9 cellular contexts compared by ENCODE assay signal in the genomic region with DNA sequence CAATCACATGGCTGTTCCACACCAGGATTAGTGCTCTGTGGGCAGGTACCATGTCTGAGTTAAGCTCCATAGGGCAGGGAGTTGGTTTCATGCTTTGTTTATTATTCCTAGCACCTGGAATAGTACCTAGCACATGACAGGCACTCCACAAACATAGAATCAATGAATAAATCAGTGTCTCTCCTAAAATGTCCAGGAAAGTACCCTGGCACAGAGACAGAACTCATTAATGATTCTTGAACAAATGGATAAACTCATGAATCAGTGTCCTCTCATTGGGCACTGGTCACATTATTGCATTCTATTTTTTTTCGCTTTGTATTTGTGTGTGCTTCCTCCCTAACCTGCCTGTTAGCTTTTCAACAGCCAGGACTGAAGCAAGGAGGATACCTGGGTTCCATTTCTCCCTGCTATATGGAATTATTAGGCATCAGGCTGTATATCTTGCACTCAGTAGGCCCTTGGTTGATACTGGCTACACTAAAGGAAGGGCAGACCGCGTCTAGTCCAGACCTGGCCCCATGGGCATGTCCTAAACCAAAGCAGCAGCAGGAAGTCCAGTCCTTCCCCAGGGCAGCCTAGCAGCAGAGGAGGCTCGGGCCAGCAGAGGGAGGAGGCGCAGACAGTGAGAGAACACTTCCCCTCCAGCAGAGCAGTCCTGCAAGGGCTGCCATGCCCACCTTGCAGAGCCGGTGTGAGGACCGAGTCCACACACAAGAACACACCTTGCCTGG. TPM values are rescaled to one million over a fixed set of nuclear protein-coding genes. Genes with fewer than 3 reads are reported as not detected.
A peak's percentile ranks its signal among the peaks of the same experiment; 100 is the strongest.
DNase-seq lines count a peak whose midpoint lies in the region; ATAC-seq, FAIRE-seq and TF ChIP-seq lines count a peak whose summit lies in the region.
"Had no signal": no experiment of that assay in that cellular context is flagged by ENCODE, and none has a peak within 500 bp of the region (broad histone marks: within the 10 kb centered on the region; RNA-seq: fewer than 3 reads in every experiment).

No MANE protein-coding gene starts in this region.

- no peak overlapping the region for H3K23ac ChIP-seq in IMR-90 (ENCODE audit: low read depth, low read length)

- no peak for ATAC-seq in IMR-90 (ENCODE audit: low read depth)
- ATAC-seq in activated naive CD4-positive, alpha-beta T cell treated with anti-CD3 and anti-CD28 coated beads, Interleukin-2, amount 50 U/mL, for 72 hours: no peak
- peak; percentile 27 to 32 for ATAC-seq in left cardiac atrium

- H3K79me1 ChIP-seq in IMR-90 (ENCODE audit: low read depth in 1 of 2, low read length in 2 of 2): peaks cover 26 to 81% of the 10 kb centered on the region in 2 experiments

- H3K27me3 ChIP-seq in IMR-90 (ENCODE audit: control insufficient read depth, insufficient read depth, low read length) (no peaks in the 10 kb centered on the region), small intestine (ENCODE audit: control insufficient read depth in 2 of 2, insufficient read depth in 2 of 2, low read length in 2 of 2) (no peaks in the 10 kb centered on the region)

- H2AK5ac ChIP-seq in IMR-90 (ENCODE audit: low read depth, low read length): 0 out of 2 replicates have a peak overlapping the region, but pooled peaks have one; percentile 5

- H2BK15ac ChIP-seq in IMR-90 (ENCODE audit: low read depth, low read length): no peak overlapping the region

- H3K14ac ChIP-seq in IMR-90 (replicated peaks; ENCODE audit: low read depth, low read length): no peak overlapping the region

- H2BK120ac ChIP-seq in IMR-90 (ENCODE audit: low read depth, low read length): no peak overlapping the region

- no peak overlapping the region for H4K5ac ChIP-seq in IMR-90 (ENCODE audit: low read depth, low read length)

- H3K18ac ChIP-seq in IMR-90 (ENCODE audit: low read depth, low read length): no peak overlapping the region

- no peak overlapping the region for H3K4ac ChIP-seq in IMR-90 (ENCODE audit: low read depth, low read length)

- H3K4me3 ChIP-seq in IMR-90 (ENCODE audit: insufficient read depth, low read depth, low read length) (no peak overlapping the region), skin epidermis (no peak overlapping the region), small intestine (ENCODE audit: low read depth in 1 of 2, low read length in 2 of 2) (no peak overlapping the region)
- H3K4me3 ChIP-seq: SK-N-MC had no signal

- POLR2A ChIA-PET in IMR-90 (lab: Charles Lee; ENCODE audit: unreplicated experiment): no interaction called here

- 100% methylated on average over 1 of the region's 7 CpGs; no CpG with 5 or more reads in 1 of the 2 experiments for WGBS in IMR-90 (ENCODE audit: extremely low coverage in 2 of 2, insufficient read length in 1 of 2), 2 experiments
- WGBS in small intestine, 3 donors: 70 to 83% (median 78%) methylated on average over 7 of the region's 7 CpGs

- H3K9me3 ChIP-seq in IMR-90 (ENCODE audit: control insufficient read depth, insufficient read depth, low read length) (no peaks in the 10 kb centered on the region), small intestine (ENCODE audit: control insufficient read depth, low read depth) (no peaks in the 10 kb centered on the region)

- no peak overlapping the region for H2BK5ac ChIP-seq in IMR-90 (ENCODE audit: low read depth, low read length, poor library complexity, severe bottlenecking)

- dilution Hi-C loops in IMR-90 (cut with HindIII; ENCODE audit: low sequenced_read_pairs, unreplicated experiment): no loop called here

- BruUV-seq in IMR-90 (replicated peaks; lab: Mats Ljungman, UMichigan): no TSS peak

- H3K27ac Mint-ChIP-seq in activated naive CD4-positive, alpha-beta T cell treated with anti-CD3 and anti-CD28 coated beads, Interleukin-2, amount 50 U/mL, for 72 hours: peak overlapping the region; percentile 97 to 100

- H2AK9ac ChIP-seq in IMR-90 (replicated peaks; ENCODE audit: low read depth, low read length, poor library complexity): no peak overlapping the region

- H3K56ac ChIP-seq in IMR-90 (ENCODE audit: extremely low read depth, insufficient read depth, low read length): no peak overlapping the region

- H3K4me1 ChIP-seq in IMR-90 (ENCODE audit: control insufficient read depth, insufficient read depth, low read length) (peaks cover 37% of the 10 kb centered on the region), small intestine (ENCODE audit: control insufficient read depth in 2 of 2, insufficient read depth in 1 of 2, low read depth in 1 of 2, low read length in 1 of 2) (peaks cover 0 to 8% of the 10 kb centered on the region in 2 donors)

- peaks cover 22% of the 10 kb centered on the region for H3K9me1 ChIP-seq in IMR-90 (ENCODE audit: insufficient read depth, low read length)

- DNase-seq in IMR-90 (no peak), left cardiac atrium (no peak), NCI-H2227 treated with DMSO at 0.1 percent for 48 hours (lab: John Stamatoyannopoulos, UW) (no peak), small intestine (no peak), NCI-H2107 treated with DMSO at 0.1 percent for 48 hours (lab: John Stamatoyannopoulos, UW; ENCODE audit: unreplicated experiment) (no peak)
- no peak for DNase-seq in activated naive CD4-positive, alpha-beta T cell treated with anti-CD3 and anti-CD28 coated beads, Interleukin-2, amount 50 U/mL, for 72 hours (ENCODE audit: low spot score in 2 of 2)
- DNase-seq in effector CD8-positive, alpha-beta T cell (lab: John Stamatoyannopoulos, UW): no peak

- TF ChIP-seq RAD21 in IMR-90 (IDR thresholded peaks at IDR 0.05; ENCODE audit: low read length): peak; percentile 44; the same call in 1 of the 2 replicates

- H3K4me2 ChIP-seq in IMR-90 (ENCODE audit: low read depth, low read length): no peak overlapping the region

- no peak overlapping the region for H2BK20ac ChIP-seq in IMR-90 (ENCODE audit: low read depth, low read length)

- in situ Hi-C loops in IMR-90 (cut with MboI; ENCODE audit: low sequenced_read_pairs): no loop called here

- peaks cover 8 to 29% of the 10 kb centered on the region in 2 donors for H3K36me3 Mint-ChIP-seq in activated naive CD4-positive, alpha-beta T cell treated with anti-CD3 and anti-CD28 coated beads, Interleukin-2, amount 50 U/mL, for 72 hours

- no peak overlapping the region for H3K27ac ChIP-seq in IMR-90 (ENCODE audit: insufficient read depth, low read length)
- H3K27ac ChIP-seq in skin epidermis: peak overlapping the region in 16 of 21 experiments; percentile 6 to 84 (median 70)
- H3K27ac ChIP-seq in small intestine (ENCODE audit: low read depth in 1 of 2, low read length in 1 of 2): no peak overlapping the region
- H3K27ac ChIP-seq: SK-N-MC had no signal

- H4K8ac ChIP-seq in IMR-90 (ENCODE audit: low read depth in 2 of 2, low read length in 2 of 2): no peak overlapping the region

- peak; percentile 32 for TF ChIP-seq CTCF in IMR-90 (conservative IDR thresholded peaks at IDR 0.05; ENCODE audit: low read depth, low read length)

- H4K20me1 ChIP-seq in IMR-90 (ENCODE audit: insufficient read depth, low read length): peaks cover 88% of the 10 kb centered on the region

- H3K9me3 Mint-ChIP-seq in activated naive CD4-positive, alpha-beta T cell treated with anti-CD3 and anti-CD28 coated beads, Interleukin-2, amount 50 U/mL, for 72 hours: no peaks in the 10 kb centered on the region

- no peak overlapping the region for H2AFZ ChIP-seq in IMR-90 (replicated peaks; ENCODE audit: low read length, poor library complexity)

- H3K9ac ChIP-seq in IMR-90 (ENCODE audit: low read depth, low read length): no peak overlapping the region

- no peak for FAIRE-seq in small intestine (lab: Jason Lieb, UNC)

- H3K36me3 ChIP-seq in IMR-90 (ENCODE audit: control insufficient read depth, insufficient read depth, low read length) (peaks cover 43% of the 10 kb centered on the region), small intestine (ENCODE audit: control insufficient read depth in 2 of 2, insufficient read depth in 2 of 2, low read length in 2 of 2) (peaks cover 0 to 6% of the 10 kb centered on the region in 2 donors)

- intact Hi-C loops in IMR-90 (cut with micrococcal nuclease): no loop called here
- intact Hi-C loops in left cardiac atrium (cut with DNase I): loop anchor here in 1 of 2 donors (5.0 kb wide), 1 partner anchor 36 kb away; no protein-coding TSS in a partner anchor

- CTCF ChIA-PET in IMR-90 (lab: Yijun Ruan, JAX): no interaction called here

- no peak overlapping the region for H4K91ac ChIP-seq in IMR-90 (ENCODE audit: insufficient read depth, low read depth, low read length)

- no peak for TF ChIP-seq POLR2A in IMR-90 (IDR thresholded peaks at IDR 0.05; ENCODE audit: low read depth, low read length)

TF ChIP-seq in IMR-90, 13 proteins besides CTCF, POLR2A, EP300 and RAD21:
- no peak for TF ChIP-seq MAFK (IDR thresholded peaks at IDR 0.05; ENCODE audit: low read depth, low read length)
- TF ChIP-seq SMC3 (IDR thresholded peaks at IDR 0.05; ENCODE audit: low read depth, low read length): peak; percentile 36; the same call in 1 of the 2 replicates

RNA-seq across cellular contexts. Expression of a gene that starts 18.4 kb away (rescaled TPM):
- 10.4 and 10.6 TPM in 2 replicates for total RNA-seq in IMR-90 (2012; rRNA removed)
- 64.7 and 65.1 TPM in 2 replicates for polyA plus RNA-seq in IMR-90 (2012; rRNA removed)
- polyA plus RNA-seq in IMR-90 (2012; cell fraction: cytosol; rRNA removed): 51.5 and 60.5 TPM in 2 replicates
- polyA plus RNA-seq in IMR-90 (2012; cell fraction: nucleus; rRNA removed; ENCODE audit: low replicate concordance): 183 and 377 TPM in 2 replicates
- 100 to 1,000 TPM; 285 to 334 TPM for total RNA-seq in activated naive CD4-positive, alpha-beta T cell treated with anti-CD3 and anti-CD28 coated beads, Interleukin-2, amount 50 U/mL, for 72 hours
- total RNA-seq in left cardiac atrium: 10 to 100 TPM; 41.6 to 58.0 TPM
- 10 to 100 TPM in 1 of 3 donors, 1 to 10 TPM in 2; 2.2 to 30.3 (median 6.2) TPM for polyA plus RNA-seq in small intestine

RNA-seq across cellular contexts. Expression of a gene that starts 28.3 kb away (rescaled TPM):
- 4.4 and 4.8 TPM in 2 replicates for total RNA-seq in IMR-90 (2012; rRNA removed)
- polyA plus RNA-seq in IMR-90 (2012; rRNA removed): 5.9 and 6.0 TPM in 2 replicates
- 4.1 and 10.3 TPM in 2 replicates for polyA plus RNA-seq in IMR-90 (2012; cell fraction: cytosol; rRNA removed)
- 10.0 and 10.3 TPM in 2 replicates for polyA plus RNA-seq in IMR-90 (2012; cell fraction: nucleus; rRNA removed; ENCODE audit: low replicate concordance)
- total RNA-seq in activated naive CD4-positive, alpha-beta T cell treated with anti-CD3 and anti-CD28 coated beads, Interleukin-2, amount 50 U/mL, for 72 hours: 1 to 10 TPM; 5.2 to 7.4 TPM
- total RNA-seq in left cardiac atrium: 10 to 100 TPM; 22.1 to 28.9 TPM
- polyA plus RNA-seq in small intestine: 10 to 100 TPM in 1 of 3 donors, 1 to 10 TPM in 2; 5.1 to 12.1 (median 5.4) TPM

RNA-seq across cellular contexts. Expression of a gene that starts 42.7 kb away (rescaled TPM):
- total RNA-seq in IMR-90 (2012; rRNA removed) (0.83 and 1.3 TPM in 2 replicates), left cardiac atrium (10 to 100 TPM; 27.3 to 35.9 TPM)
- polyA plus RNA-seq in IMR-90 (2012; rRNA removed) (2.0 and 2.9 TPM in 2 replicates), small intestine (10 to 100 TPM in 1 of 3 donors, 1 to 10 TPM in 2; 2.5 to 19.8 (median 2.7) TPM)
- 1.7 TPM in 2 replicates for polyA plus RNA-seq in IMR-90 (2012; cell fraction: cytosol; rRNA removed)
- 11.2 and 11.8 TPM in 2 replicates for polyA plus RNA-seq in IMR-90 (2012; cell fraction: nucleus; rRNA removed; ENCODE audit: low replicate concordance)
- 1 to 10 TPM; 1.1 to 2.7 TPM for total RNA-seq in activated naive CD4-positive, alpha-beta T cell treated with anti-CD3 and anti-CD28 coated beads, Interleukin-2, amount 50 U/mL, for 72 hours

Comparison
In these comparisons a context has a peak if more than half of its experiments do, and no peak if none do; other contexts are left out.
1. ATAC-seq: peak in left cardiac atrium (2 of 2); none in IMR-90 (single experiment) and activated naive CD4-positive, alpha-beta T cell treated with anti-CD3 and anti-CD28 coated beads, Interleukin-2, amount 50 U/mL, for 72 hours (0 of 2).
2. H3K27ac ChIP-seq: peak in skin epidermis (16 of 21); none in IMR-90 (single experiment) and small intestine (0 of 2).
3. RNA of a gene that starts 18.4 kb away (total RNA-seq): 285 to 334 TPM in activated naive CD4-positive, alpha-beta T cell treated with anti-CD3 and anti-CD28 coated beads, Interleukin-2, amount 50 U/mL, for 72 hours; 41.6 to 58.0 TPM in left cardiac atrium and 10.4 to 10.6 TPM in IMR-90; every median in the first group is over 4 times any median in the second.
4. RNA of a gene that starts 42.7 kb away (total RNA-seq): 27.3 to 35.9 TPM in left cardiac atrium; 1.1 to 2.7 TPM in activated naive CD4-positive, alpha-beta T cell treated with anti-CD3 and anti-CD28 coated beads, Interleukin-2, amount 50 U/mL, for 72 hours and 0.83 to 1.3 TPM in IMR-90; every median in the first group is over 4 times any median in the second.